ENCODE assay signal across 1 cellular context in genomic region chr16:76278976-76279375, GRCh38.
TF ChIP-seq lines count a peak whose summit lies in the region.

No MANE protein-coding gene starts in this region.

TF ChIP-seq in GM23338, 12 proteins besides CTCF, POLR2A, EP300 and RAD21:
- TF ChIP-seq, protein P1, sequence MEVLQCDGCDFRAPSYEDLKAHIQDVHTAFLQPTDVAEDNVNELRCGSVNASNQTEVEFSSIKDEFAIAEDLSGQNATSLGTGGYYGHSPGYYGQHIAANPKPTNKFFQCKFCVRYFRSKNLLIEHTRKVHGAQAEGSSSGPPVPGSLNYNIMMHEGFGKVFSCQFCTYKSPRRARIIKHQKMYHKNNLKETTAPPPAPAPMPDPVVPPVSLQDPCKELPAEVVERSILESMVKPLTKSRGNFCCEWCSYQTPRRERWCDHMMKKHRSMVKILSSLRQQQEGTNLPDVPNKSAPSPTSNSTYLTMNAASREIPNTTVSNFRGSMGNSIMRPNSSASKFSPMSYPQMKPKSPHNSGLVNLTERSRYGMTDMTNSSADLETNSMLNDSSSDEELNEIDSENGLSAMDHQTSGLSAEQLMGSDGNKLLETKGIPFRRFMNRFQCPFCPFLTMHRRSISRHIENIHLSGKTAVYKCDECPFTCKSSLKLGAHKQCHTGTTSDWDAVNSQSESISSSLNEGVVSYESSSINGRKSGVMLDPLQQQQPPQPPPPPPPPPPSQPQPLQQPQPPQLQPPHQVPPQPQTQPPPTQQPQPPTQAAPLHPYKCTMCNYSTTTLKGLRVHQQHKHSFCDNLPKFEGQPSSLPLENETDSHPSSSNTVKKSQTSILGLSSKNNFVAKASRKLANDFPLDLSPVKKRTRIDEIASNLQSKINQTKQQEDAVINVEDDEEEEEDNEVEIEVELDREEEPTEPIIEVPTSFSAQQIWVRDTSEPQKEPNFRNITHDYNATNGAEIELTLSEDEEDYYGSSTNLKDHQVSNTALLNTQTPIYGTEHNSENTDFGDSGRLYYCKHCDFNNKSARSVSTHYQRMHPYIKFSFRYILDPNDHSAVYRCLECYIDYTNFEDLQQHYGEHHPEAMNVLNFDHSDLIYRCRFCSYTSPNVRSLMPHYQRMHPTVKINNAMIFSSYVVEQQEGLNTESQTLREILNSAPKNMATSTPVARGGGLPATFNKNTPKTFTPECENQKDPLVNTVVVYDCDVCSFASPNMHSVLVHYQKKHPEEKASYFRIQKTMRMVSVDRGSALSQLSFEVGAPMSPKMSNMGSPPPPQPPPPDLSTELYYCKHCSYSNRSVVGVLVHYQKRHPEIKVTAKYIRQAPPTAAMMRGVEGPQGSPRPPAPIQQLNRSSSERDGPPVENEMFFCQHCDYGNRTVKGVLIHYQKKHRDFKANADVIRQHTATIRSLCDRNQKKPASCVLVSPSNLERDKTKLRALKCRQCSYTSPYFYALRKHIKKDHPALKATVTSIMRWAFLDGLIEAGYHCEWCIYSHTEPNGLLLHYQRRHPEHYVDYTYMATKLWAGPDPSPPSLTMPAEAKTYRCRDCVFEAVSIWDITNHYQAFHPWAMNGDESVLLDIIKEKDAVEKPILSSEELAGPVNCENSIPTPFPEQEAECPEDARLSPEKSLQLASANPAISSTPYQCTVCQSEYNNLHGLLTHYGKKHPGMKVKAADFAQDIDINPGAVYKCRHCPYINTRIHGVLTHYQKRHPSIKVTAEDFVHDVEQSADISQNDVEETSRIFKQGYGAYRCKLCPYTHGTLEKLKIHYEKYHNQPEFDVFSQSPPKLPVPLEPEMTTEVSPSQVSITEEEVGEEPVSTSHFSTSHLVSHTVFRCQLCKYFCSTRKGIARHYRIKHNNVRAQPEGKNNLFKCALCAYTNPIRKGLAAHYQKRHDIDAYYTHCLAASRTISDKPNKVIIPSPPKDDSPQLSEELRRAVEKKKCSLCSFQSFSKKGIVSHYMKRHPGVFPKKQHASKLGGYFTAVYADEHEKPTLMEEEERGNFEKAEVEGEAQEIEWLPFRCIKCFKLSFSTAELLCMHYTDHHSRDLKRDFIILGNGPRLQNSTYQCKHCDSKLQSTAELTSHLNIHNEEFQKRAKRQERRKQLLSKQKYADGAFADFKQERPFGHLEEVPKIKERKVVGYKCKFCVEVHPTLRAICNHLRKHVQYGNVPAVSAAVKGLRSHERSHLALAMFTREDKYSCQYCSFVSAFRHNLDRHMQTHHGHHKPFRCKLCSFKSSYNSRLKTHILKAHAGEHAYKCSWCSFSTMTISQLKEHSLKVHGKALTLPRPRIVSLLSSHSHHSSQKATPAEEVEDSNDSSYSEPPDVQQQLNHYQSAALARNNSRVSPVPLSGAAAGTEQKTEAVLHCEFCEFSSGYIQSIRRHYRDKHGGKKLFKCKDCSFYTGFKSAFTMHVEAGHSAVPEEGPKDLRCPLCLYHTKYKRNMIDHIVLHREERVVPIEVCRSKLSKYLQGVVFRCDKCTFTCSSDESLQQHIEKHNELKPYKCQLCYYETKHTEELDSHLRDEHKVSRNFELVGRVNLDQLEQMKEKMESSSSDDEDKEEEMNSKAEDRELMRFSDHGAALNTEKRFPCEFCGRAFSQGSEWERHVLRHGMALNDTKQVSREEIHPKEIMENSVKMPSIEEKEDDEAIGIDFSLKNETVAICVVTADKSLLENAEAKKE (CRISPR knock-in tag; IDR thresholded peaks at IDR 0.05) = no peak
- TF ChIP-seq, protein P2, sequence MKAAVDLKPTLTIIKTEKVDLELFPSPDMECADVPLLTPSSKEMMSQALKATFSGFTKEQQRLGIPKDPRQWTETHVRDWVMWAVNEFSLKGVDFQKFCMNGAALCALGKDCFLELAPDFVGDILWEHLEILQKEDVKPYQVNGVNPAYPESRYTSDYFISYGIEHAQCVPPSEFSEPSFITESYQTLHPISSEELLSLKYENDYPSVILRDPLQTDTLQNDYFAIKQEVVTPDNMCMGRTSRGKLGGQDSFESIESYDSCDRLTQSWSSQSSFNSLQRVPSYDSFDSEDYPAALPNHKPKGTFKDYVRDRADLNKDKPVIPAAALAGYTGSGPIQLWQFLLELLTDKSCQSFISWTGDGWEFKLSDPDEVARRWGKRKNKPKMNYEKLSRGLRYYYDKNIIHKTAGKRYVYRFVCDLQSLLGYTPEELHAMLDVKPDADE (IDR thresholded peaks at IDR 0.05) = no peak
- TF ChIP-seq EZH2 (IDR thresholded peaks at IDR 0.05; ENCODE audit: low read depth, unreplicated experiment) (no peak), ZNF331 (CRISPR knock-in tag; IDR thresholded peaks at IDR 0.05; ENCODE audit: low read depth) (no peak), CREB1 (CRISPR knock-in tag; IDR thresholded peaks at IDR 0.05; ENCODE audit: low read depth) (no peak), REST (IDR thresholded peaks at IDR 0.05; ENCODE audit: unreplicated experiment) (no peak), POLR2AphosphoS5 (IDR thresholded peaks at IDR 0.05; ENCODE audit: low read depth) (no peak), STAT1 (IDR thresholded peaks at IDR 0.05; ENCODE audit: unreplicated experiment) (no peak), EZH2phosphoT487 (IDR thresholded peaks at IDR 0.05; ENCODE audit: unreplicated experiment) (no peak), ZNF114 (CRISPR knock-in tag; IDR thresholded peaks at IDR 0.05) (no peak), NANOG (IDR thresholded peaks at IDR 0.05; ENCODE audit: borderline replicate concordance) (no peak), JUNB (IDR thresholded peaks at IDR 0.05; ENCODE audit: unreplicated experiment) (no peak)
TF ChIP-seq in GM23338: peak in this region for 0.
